8 cellular contexts compared by ENCODE assay signal in genomic region chr14:89773644-89774316, GRCh38.
DNase-seq lines count a peak whose midpoint lies in the region; ATAC-seq and TF ChIP-seq lines count a peak whose summit lies in the region.

No MANE protein-coding gene starts in this region.

- H4K20me1 ChIP-seq in SK-N-SH (ENCODE audit: insufficient read depth) (no peaks in the 10 kb centered on the region), hepatocyte (ENCODE audit: insufficient read depth, poor library complexity, severe bottlenecking) (no peaks in the 10 kb centered on the region)

- no peak overlapping the region for H3K9ac ChIP-seq in SK-N-SH

- no peaks in the 10 kb centered on the region for H3K79me2 ChIP-seq in SK-N-SH (ENCODE audit: insufficient read depth)
- H3K79me2 ChIP-seq in hepatocyte, result no peaks in the 10 kb centered on the region

- CTCF ChIA-PET in SK-N-SH (lab: Yijun Ruan, JAX), result interaction anchor here (1.1 kb wide), 1 partner anchor 140 kb away, joined by 3 read pairs; no protein-coding TSS in a partner anchor

- POLR2A ChIA-PET in SK-N-SH (lab: Yijun Ruan, JAX), result interaction anchor here (0.6 kb wide), 1 partner anchor 93 kb away, joined by 3 read pairs; no protein-coding TSS in a partner anchor

- DNase-seq in SK-N-SH (no peak), NOMO-1 treated with dmso at 0.1 percent for 144 hours (lab: John Stamatoyannopoulos, UW; ENCODE audit: unreplicated experiment) (peak; percentile 61), hepatocyte (ENCODE audit: low spot score) (peak; percentile 79), GOT3 (lab: John Stamatoyannopoulos, UW) (no peak)
- peak; percentile 64 for DNase-seq in activated T-cell treated with anti-CD3 and anti-CD28 coated beads, Interleukin-2, amount 50 U/mL, for 1 hour
- DNase-seq in stimulated activated CD8-positive, alpha-beta memory T cell treated with anti-CD3 and anti-CD28 coated beads, Interleukin-12 subunit alpha, Interleukin-12 subunit beta, amount 100 ng/mL, for 24 hours (ENCODE audit: extremely low read depth), result peak; percentile 42

- H3K9me3 ChIP-seq in SK-N-SH (no peaks in the 10 kb centered on the region), hepatocyte (ENCODE audit: low read depth) (no peaks in the 10 kb centered on the region)

- no peak for TF ChIP-seq RAD21 in SK-N-SH (IDR thresholded peaks at IDR 0.05; ENCODE audit: low read length)

- no peak for TF ChIP-seq EP300 in SK-N-SH (IDR thresholded peaks at IDR 0.05; ENCODE audit: borderline replicate concordance in 1 of 2, low read depth in 1 of 2, low read length in 1 of 2)

- no peaks in the 10 kb centered on the region for H3K27me3 ChIP-seq in SK-N-SH (ENCODE audit: insufficient read depth)
- no peaks in the 10 kb centered on the region for H3K27me3 ChIP-seq in hepatocyte

- peak; percentile 90 for ATAC-seq in SK-N-SH treated with all-trans-retinoic acid at 6 μM for 48 hours
- ATAC-seq in HG03095 (IDR thresholded peaks at IDR 0.05; ENCODE audit: unreplicated experiment), result peak; percentile 81

- no peak overlapping the region for H3K4me2 ChIP-seq in SK-N-SH
- H3K4me2 ChIP-seq in hepatocyte, result peak overlapping the region; percentile 60

- TF ChIP-seq CTCF in SK-N-SH (IDR thresholded peaks at IDR 0.05) (no peak), hepatocyte (IDR thresholded peaks at IDR 0.05; ENCODE audit: poor library complexity) (no peak)

- WGBS in SK-N-SH (ENCODE audit: low lambda C conversion rate), result 73% methylated on average over 9 of the region's 12 CpGs
- 30% methylated on average over 12 of the region's 12 CpGs for WGBS in hepatocyte (ENCODE audit: low lambda C conversion rate, missing lambda C conversion rate)

- H3K9me2 ChIP-seq in SK-N-SH (no peaks in the 10 kb centered on the region), hepatocyte (replicated peaks; ENCODE audit: insufficient read depth) (no peaks in the 10 kb centered on the region)

- H3K4me3 ChIP-seq in SK-N-SH (ENCODE audit: low read depth in 2 of 2, low read length in 1 of 2) (no peak overlapping the region), hepatocyte (no peak overlapping the region)

- H3K36me3 ChIP-seq in SK-N-SH (replicated peaks in 1 of 2; ENCODE audit: control insufficient read depth in 1 of 2, insufficient read depth in 2 of 2, low read length in 1 of 2) (no peaks in the 10 kb centered on the region), hepatocyte (replicated peaks; ENCODE audit: insufficient read depth, low read depth) (no peaks in the 10 kb centered on the region)

- H3K27ac ChIP-seq in SK-N-SH (ENCODE audit: low read depth in 2 of 2, low read length in 1 of 2) (no peak overlapping the region), hepatocyte (peak overlapping the region; percentile 7)

- no peaks in the 10 kb centered on the region for H3F3A ChIP-seq in SK-N-SH (replicated peaks; ENCODE audit: insufficient read depth)

- H2AFZ ChIP-seq in SK-N-SH (ENCODE audit: low read depth) (no peak overlapping the region), hepatocyte (no peak overlapping the region)

- H3K4me1 ChIP-seq in SK-N-SH (ENCODE audit: control insufficient read depth in 1 of 2, insufficient read depth in 2 of 2, low read depth in 1 of 2, low read length in 1 of 2) (peaks cover 0 to 6% of the 10 kb centered on the region in 2 experiments; a peak in 2 of 4 replicates), hepatocyte (ENCODE audit: insufficient read depth) (no peaks in the 10 kb centered on the region)

TF ChIP-seq in SK-N-SH treated with all-trans-retinoic acid at 6 μM for 48 hours, 23 proteins besides CTCF, POLR2A, EP300 and RAD21:
- TF ChIP-seq ESRRG (CRISPR knock-in tag; IDR thresholded peaks at IDR 0.05) (no peak), TOX (CRISPR knock-in tag; IDR thresholded peaks at IDR 0.05; ENCODE audit: borderline replicate concordance) (no peak), SNAI2 (CRISPR knock-in tag; IDR thresholded peaks at IDR 0.05) (no peak), CREB5 (CRISPR knock-in tag; IDR thresholded peaks at IDR 0.05; ENCODE audit: low read depth) (no peak)

TF ChIP-seq in SK-N-SH, 30 proteins besides CTCF, POLR2A, EP300 and RAD21:
- TF ChIP-seq GABPA (IDR thresholded peaks at IDR 0.05; ENCODE audit: low read depth) (no peak), ELF1 (IDR thresholded peaks at IDR 0.05) (no peak), MXI1 (IDR thresholded peaks at IDR 0.05; ENCODE audit: low read depth, low read length) (no peak), SMC3 (IDR thresholded peaks at IDR 0.05; ENCODE audit: low read depth, low read length) (no peak), POLR2AphosphoS5 (IDR thresholded peaks at IDR 0.05; ENCODE audit: low read depth, low read length) (no peak), CHD2 (IDR thresholded peaks at IDR 0.05; ENCODE audit: low read length, partially characterized antibody) (no peak), RCOR1 (IDR thresholded peaks at IDR 0.05; ENCODE audit: low read length) (no peak)

Comparison
In these comparisons a context has a peak if more than half of its experiments do, and no peak if none do; other contexts are left out.
1. DNase-seq: peak in NOMO-1 treated with dmso at 0.1 percent for 144 hours (single experiment), activated T-cell treated with anti-CD3 and anti-CD28 coated beads, Interleukin-2, amount 50 U/mL, for 1 hour (single experiment), hepatocyte (single experiment) and stimulated activated CD8-positive, alpha-beta memory T cell treated with anti-CD3 and anti-CD28 coated beads, Interleukin-12 subunit alpha, Interleukin-12 subunit beta, amount 100 ng/mL, for 24 hours (single experiment); none in SK-N-SH (single experiment) and GOT3 (single experiment).